18 cellular contexts compared by ENCODE assay signal in the genomic region with DNA sequence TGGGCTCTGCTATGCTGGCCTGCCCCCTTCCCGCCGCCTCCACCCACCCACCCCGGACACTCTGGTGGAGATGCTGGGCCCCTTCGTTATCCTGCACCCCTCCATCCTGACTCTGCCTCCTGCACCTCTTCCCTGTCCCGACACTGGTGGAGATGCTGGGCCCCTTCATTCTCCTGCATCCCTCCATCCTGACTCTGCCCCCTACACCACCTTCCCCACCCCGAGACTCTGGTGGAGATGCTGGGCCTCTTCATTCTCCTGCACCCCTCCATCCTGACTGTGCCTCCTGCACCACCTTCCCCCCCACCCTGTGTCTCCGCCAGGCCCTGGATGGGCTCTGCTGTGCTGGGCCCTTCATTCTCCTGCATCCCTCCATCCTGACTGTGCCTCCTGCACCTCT. TPM values are rescaled to one million over a fixed set of nuclear protein-coding genes. Genes with fewer than 3 reads are reported as not detected.
DNase-seq lines count a peak whose midpoint lies in the region; ATAC-seq and TF ChIP-seq lines count a peak whose summit lies in the region.
"Had no signal": no experiment of that assay in that cellular context is flagged by ENCODE, and none has a peak within 500 bp of the region (broad histone marks: within the 10 kb centered on the region; RNA-seq: fewer than 3 reads in every experiment).

No MANE protein-coding gene starts in this region.

- TF ChIP-seq CTCF in RWPE1 (conservative IDR thresholded peaks at IDR 0.05; ENCODE audit: low read depth) = no peak

- CTCF ChIA-PET in RWPE1 (lab: Yijun Ruan, JAX) = no interaction called here

- no peaks in the 10 kb centered on the region for H3K4me1 Mint-ChIP-seq in activated naive CD8-positive, alpha-beta T cell treated with anti-CD3 and anti-CD28 coated beads, Interleukin-2, amount 10 ng/mL, durations not matched to agents 7 days and 5 days
- peaks cover 13% of the 10 kb centered on the region for H3K4me1 Mint-ChIP-seq in activated naive CD8-positive, alpha-beta T cell treated with anti-CD3 and anti-CD28 coated beads, Interleukin-2, amount 50 U/mL, for 24 hours
- peaks cover 5% of the 10 kb centered on the region for H3K4me1 Mint-ChIP-seq in activated T-helper 17 cell treated with anti-CD3 and anti-CD28 coated beads, Interleukin-2, amount 50 U/mL, for 72 hours
- H3K4me1 Mint-ChIP-seq in stimulated activated memory B cell treated with anti-CD40 and anti-IgM and Interleukin-4, amounts not matched to agents 10 μg/mL and 1 μg/mL and 100 μg/mL, for 72 hours = no peaks in the 10 kb centered on the region
- H3K4me1 Mint-ChIP-seq: CD14-positive monocyte had no signal

- POLR2A ChIA-PET in activated naive CD8-positive, alpha-beta T cell treated with anti-CD3 and anti-CD28 coated beads, Interleukin-2, amount 10 ng/mL, durations not matched to agents 7 days and 5 days (lab: Charles Lee) = no interaction called here
- POLR2A ChIA-PET in RWPE1 (lab: Yijun Ruan, JAX; ENCODE audit: low non-redundant PET) = no interaction called here

- no peaks in the 10 kb centered on the region for H3K27me3 Mint-ChIP-seq in activated naive CD8-positive, alpha-beta T cell treated with anti-CD3 and anti-CD28 coated beads, Interleukin-2, amount 10 ng/mL, durations not matched to agents 7 days and 5 days
- no peaks in the 10 kb centered on the region for H3K27me3 Mint-ChIP-seq in activated naive CD8-positive, alpha-beta T cell treated with anti-CD3 and anti-CD28 coated beads, Interleukin-2, amount 50 U/mL, for 24 hours
- H3K27me3 Mint-ChIP-seq in activated T-helper 17 cell treated with anti-CD3 and anti-CD28 coated beads, Interleukin-2, amount 50 U/mL, for 72 hours = no peaks in the 10 kb centered on the region
- no peaks in the 10 kb centered on the region for H3K27me3 Mint-ChIP-seq in stimulated activated memory B cell treated with anti-CD40 and anti-IgM and Interleukin-4, amounts not matched to agents 10 μg/mL and 1 μg/mL and 100 μg/mL, for 72 hours

- H3K9me3 Mint-ChIP-seq in activated naive CD8-positive, alpha-beta T cell treated with anti-CD3 and anti-CD28 coated beads, Interleukin-2, amount 10 ng/mL, durations not matched to agents 7 days and 5 days = no peaks in the 10 kb centered on the region
- no peaks in the 10 kb centered on the region for H3K9me3 Mint-ChIP-seq in activated naive CD8-positive, alpha-beta T cell treated with anti-CD3 and anti-CD28 coated beads, Interleukin-2, amount 50 U/mL, for 24 hours
- H3K9me3 Mint-ChIP-seq in activated T-helper 17 cell treated with anti-CD3 and anti-CD28 coated beads, Interleukin-2, amount 50 U/mL, for 72 hours = no peaks in the 10 kb centered on the region
- H3K9me3 Mint-ChIP-seq in stimulated activated memory B cell treated with anti-CD40 and anti-IgM and Interleukin-4, amounts not matched to agents 10 μg/mL and 1 μg/mL and 100 μg/mL, for 72 hours = no peaks in the 10 kb centered on the region
- H3K9me3 Mint-ChIP-seq: CD14-positive monocyte had no signal

- H3K27ac ChIP-seq in RWPE1 = no peak overlapping the region

- no peak for DNase-seq in activated naive CD8-positive, alpha-beta T cell treated with anti-CD3 and anti-CD28 coated beads, Interleukin-2, amount 10 ng/mL, durations not matched to agents 7 days and 5 days
- no peak for DNase-seq in activated naive CD8-positive, alpha-beta T cell treated with anti-CD3 and anti-CD28 coated beads, Interleukin-2, amount 50 U/mL, for 24 hours
- DNase-seq in D341Med (ENCODE audit: low spot score) (no peak), RWPE1 (ENCODE audit: low spot score) (no peak)
- DNase-seq: AML-193, DMS53, H7, MG63, NCI-H1092, NCI-H146, NCI-H2081 treated with DMSO at 0.1 percent for 48 hours, NCI-H510A treated with DMSO at 0.1 percent for 48 hours, NCI-H82, PC-3 had no signal

- H3K27ac Mint-ChIP-seq in activated naive CD8-positive, alpha-beta T cell treated with anti-CD3 and anti-CD28 coated beads, Interleukin-2, amount 10 ng/mL, durations not matched to agents 7 days and 5 days = peak overlapping the region; percentile 22
- no peak overlapping the region for H3K27ac Mint-ChIP-seq in activated naive CD8-positive, alpha-beta T cell treated with anti-CD3 and anti-CD28 coated beads, Interleukin-2, amount 50 U/mL, for 24 hours
- peak overlapping the region; percentile 79 for H3K27ac Mint-ChIP-seq in activated T-helper 17 cell treated with anti-CD3 and anti-CD28 coated beads, Interleukin-2, amount 50 U/mL, for 72 hours
- H3K27ac Mint-ChIP-seq in stimulated activated memory B cell treated with anti-CD40 and anti-IgM and Interleukin-4, amounts not matched to agents 10 μg/mL and 1 μg/mL and 100 μg/mL, for 72 hours = no peak overlapping the region

- H3K4me3 Mint-ChIP-seq in activated naive CD8-positive, alpha-beta T cell treated with anti-CD3 and anti-CD28 coated beads, Interleukin-2, amount 10 ng/mL, durations not matched to agents 7 days and 5 days = no peak overlapping the region
- H3K4me3 Mint-ChIP-seq in activated naive CD8-positive, alpha-beta T cell treated with anti-CD3 and anti-CD28 coated beads, Interleukin-2, amount 50 U/mL, for 24 hours = no peak overlapping the region
- no peak overlapping the region for H3K4me3 Mint-ChIP-seq in activated T-helper 17 cell treated with anti-CD3 and anti-CD28 coated beads, Interleukin-2, amount 50 U/mL, for 72 hours
- H3K4me3 Mint-ChIP-seq in stimulated activated memory B cell treated with anti-CD40 and anti-IgM and Interleukin-4, amounts not matched to agents 10 μg/mL and 1 μg/mL and 100 μg/mL, for 72 hours = peak overlapping the region; percentile 1
- H3K4me3 Mint-ChIP-seq: CD14-positive monocyte had no signal

- H3K36me3 Mint-ChIP-seq in activated naive CD8-positive, alpha-beta T cell treated with anti-CD3 and anti-CD28 coated beads, Interleukin-2, amount 10 ng/mL, durations not matched to agents 7 days and 5 days = peaks cover 41% of the 10 kb centered on the region
- H3K36me3 Mint-ChIP-seq in activated naive CD8-positive, alpha-beta T cell treated with anti-CD3 and anti-CD28 coated beads, Interleukin-2, amount 50 U/mL, for 24 hours (ENCODE audit: low read depth) = peaks cover 73% of the 10 kb centered on the region
- peaks cover 97% of the 10 kb centered on the region for H3K36me3 Mint-ChIP-seq in activated T-helper 17 cell treated with anti-CD3 and anti-CD28 coated beads, Interleukin-2, amount 50 U/mL, for 72 hours (ENCODE audit: low read depth)
- peaks cover 84% of the 10 kb centered on the region for H3K36me3 Mint-ChIP-seq in stimulated activated memory B cell treated with anti-CD40 and anti-IgM and Interleukin-4, amounts not matched to agents 10 μg/mL and 1 μg/mL and 100 μg/mL, for 72 hours

- ATAC-seq in activated naive CD8-positive, alpha-beta T cell treated with anti-CD3 and anti-CD28 coated beads, Interleukin-2, amount 10 ng/mL, durations not matched to agents 7 days and 5 days (ENCODE audit: low read depth) = no peak
- ATAC-seq in activated naive CD8-positive, alpha-beta T cell treated with anti-CD3 and anti-CD28 coated beads, Interleukin-2, amount 50 U/mL, for 24 hours = no peak
- no peak for ATAC-seq in activated T-helper 17 cell treated with anti-CD3 and anti-CD28 coated beads, Interleukin-2, amount 50 U/mL, for 72 hours (replicated peaks)
- peak; percentile 48 for ATAC-seq in esophagus mucosa
- no peak for ATAC-seq in stimulated activated memory B cell treated with anti-CD40 and anti-IgM and Interleukin-4, amounts not matched to agents 10 μg/mL and 1 μg/mL and 100 μg/mL, for 72 hours
- ATAC-seq: PC-3 had no signal

RNA-seq across cellular contexts. Expression of a gene that starts 15.0 kb away (rescaled TPM):
- not detected for total RNA-seq in activated naive CD8-positive, alpha-beta T cell treated with anti-CD3 and anti-CD28 coated beads, Interleukin-2, amount 10 ng/mL, durations not matched to agents 7 days and 5 days
- total RNA-seq in activated T-helper 17 cell treated with anti-CD3 and anti-CD28 coated beads, Interleukin-2, amount 50 U/mL, for 72 hours = under 1 TPM in 1 of 2 donors, not detected in 1; 0.26 TPM
- not detected for total RNA-seq in esophagus mucosa
- total RNA-seq: H7, PC-3 had no signal

RNA-seq across cellular contexts. Expression of a gene that starts 22.5 kb away (rescaled TPM):
- 10 to 100 TPM; 58.6 to 61.1 TPM for total RNA-seq in activated naive CD8-positive, alpha-beta T cell treated with anti-CD3 and anti-CD28 coated beads, Interleukin-2, amount 10 ng/mL, durations not matched to agents 7 days and 5 days
- total RNA-seq in activated T-helper 17 cell treated with anti-CD3 and anti-CD28 coated beads, Interleukin-2, amount 50 U/mL, for 72 hours = 100 to 1,000 TPM in 1 of 2 donors, 10 to 100 TPM in 1; 68.6 to 101 TPM
- total RNA-seq in esophagus mucosa = 29.6 TPM

RNA-seq across cellular contexts. Expression of a gene that starts 38.2 kb away (rescaled TPM):
- total RNA-seq in activated naive CD8-positive, alpha-beta T cell treated with anti-CD3 and anti-CD28 coated beads, Interleukin-2, amount 10 ng/mL, durations not matched to agents 7 days and 5 days = 10 to 100 TPM; 53.8 to 57.6 TPM
- 10 to 100 TPM; 59.0 to 87.9 TPM for total RNA-seq in activated T-helper 17 cell treated with anti-CD3 and anti-CD28 coated beads, Interleukin-2, amount 50 U/mL, for 72 hours
- 39.9 TPM for total RNA-seq in esophagus mucosa

RNA-seq across cellular contexts. Expression of a gene that starts 45.5 kb away (rescaled TPM):
- total RNA-seq in activated naive CD8-positive, alpha-beta T cell treated with anti-CD3 and anti-CD28 coated beads, Interleukin-2, amount 10 ng/mL, durations not matched to agents 7 days and 5 days = 10 to 100 TPM; 30.4 to 34.4 TPM
- total RNA-seq in activated T-helper 17 cell treated with anti-CD3 and anti-CD28 coated beads, Interleukin-2, amount 50 U/mL, for 72 hours = 10 to 100 TPM; 23.8 to 31.3 TPM
- total RNA-seq in esophagus mucosa = 12.9 TPM

Comparison
In these comparisons a context has a peak if more than half of its experiments do, and no peak if none do; other contexts are left out.
1. H3K27ac Mint-ChIP-seq: peak in activated naive CD8-positive, alpha-beta T cell treated with anti-CD3 and anti-CD28 coated beads, Interleukin-2, amount 10 ng/mL, durations not matched to agents 7 days and 5 days (single experiment) and activated T-helper 17 cell treated with anti-CD3 and anti-CD28 coated beads, Interleukin-2, amount 50 U/mL, for 72 hours (single experiment); none in activated naive CD8-positive, alpha-beta T cell treated with anti-CD3 and anti-CD28 coated beads, Interleukin-2, amount 50 U/mL, for 24 hours (single experiment) and stimulated activated memory B cell treated with anti-CD40 and anti-IgM and Interleukin-4, amounts not matched to agents 10 μg/mL and 1 μg/mL and 100 μg/mL, for 72 hours (single experiment).